In the genomic region with DNA sequence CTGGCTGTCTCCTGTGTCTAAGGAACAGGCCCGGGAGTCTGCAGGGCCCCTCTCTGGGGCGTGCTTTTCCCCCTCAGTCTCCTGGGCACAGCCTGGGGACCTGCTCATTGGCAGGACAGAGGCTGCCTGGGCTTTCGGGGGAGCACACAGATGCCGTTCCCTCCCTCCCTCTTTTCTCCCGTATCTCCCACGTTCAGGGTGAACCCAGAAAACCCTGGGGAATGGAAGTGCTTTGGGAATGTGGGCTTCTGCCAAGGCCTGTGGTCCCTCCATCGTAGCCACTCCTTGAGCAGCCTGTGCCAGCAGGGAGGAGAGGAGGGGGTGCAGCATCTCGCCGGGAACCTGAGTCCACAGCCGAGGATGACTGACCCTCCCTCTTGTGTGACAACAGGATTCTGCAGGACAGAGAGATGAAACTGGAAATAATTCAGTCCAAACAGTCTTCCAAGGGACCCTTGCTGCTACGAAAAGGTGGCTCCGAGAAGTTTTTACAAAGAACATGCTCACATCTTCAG, we compare ENCODE assay signal across 21 cellular contexts. TPM values are rescaled to one million over a fixed set of nuclear protein-coding genes. Genes with fewer than 3 reads are reported as not detected.
DNase-seq lines count a peak whose midpoint lies in the region; ATAC-seq, FAIRE-seq and TF ChIP-seq lines count a peak whose summit lies in the region.
"Had no signal": no experiment of that assay in that cellular context is flagged by ENCODE, and none has a peak within 500 bp of the region (broad histone marks: within the 10 kb centered on the region; RNA-seq: fewer than 3 reads in every experiment).

No MANE protein-coding gene starts in this region.

- no peak overlapping the region for H3K4me3 Mint-ChIP-seq in activated CD8-positive, alpha-beta memory T cell treated with anti-CD3 and anti-CD28 coated beads, Interleukin-2, amount 10 ng/mL, durations not matched to agents 7 days and 5 days
- H3K4me3 Mint-ChIP-seq in naive thymus-derived CD8-positive, alpha-beta T cell = no peak overlapping the region

- POLR2A ChIA-PET in GM12878 (lab: Charles Lee) = no interaction called here
- POLR2A ChIA-PET in naive thymus-derived CD8-positive, alpha-beta T cell (lab: Charles Lee) = no interaction called here

- intact Hi-C loops in GM12878 (cut with micrococcal nuclease; ENCODE audit: unreplicated experiment) (no loop called here), posterior vena cava (cut with DNase I) (loop anchor here (5.0 to 10.0 kb wide), 2 partner anchors 62 to 155 kb away; no protein-coding TSS in a partner anchor)

- peaks cover 2% of the 10 kb centered on the region for H3K79me2 ChIP-seq in GM12878 (ENCODE audit: control insufficient read depth, insufficient read depth, low read length)

- no peak for TF ChIP-seq RAD21 in GM12878 (IDR thresholded peaks at IDR 0.05; ENCODE audit: insufficient read depth, low read depth, low read length)

- SMC1A ChIA-PET in GM12878 (lab: Charles Lee; ENCODE audit: uncharacterized antibody, unreplicated experiment) = no interaction called here

- RAD21 ChIA-PET in GM12878 (lab: Charles Lee; ENCODE audit: unreplicated experiment) = no interaction called here

- peaks cover 33 to 39% of the 10 kb centered on the region in 2 experiments for H3K36me3 ChIP-seq in GM12878 (ENCODE audit: control insufficient read depth in 2 of 2, insufficient read depth in 2 of 2, low read length in 1 of 2)

- TF ChIP-seq EP300 in GM12878 (IDR thresholded peaks at IDR 0.05; ENCODE audit: borderline replicate concordance in 1 of 2, control insufficient read depth in 1 of 2, low read depth in 2 of 2, low read length in 2 of 2) = no peak

- H4K20me1 ChIP-seq in GM12878 (ENCODE audit: control insufficient read depth, insufficient read depth) = no peaks in the 10 kb centered on the region; the same call in 1 of the 2 replicates

- TF ChIP-seq POLR2A in GM18951 (IDR thresholded peaks at IDR 0.05; ENCODE audit: extremely low read depth, insufficient read depth, insufficient read length) (peak; percentile 8), GM12878 (IDR thresholded peaks at IDR 0.05; ENCODE audit: low read depth, low read length) (0 out of 2 replicates have a peak, but pooled peaks have one; percentile 21)

- H3K27ac Mint-ChIP-seq in activated CD8-positive, alpha-beta memory T cell treated with anti-CD3 and anti-CD28 coated beads, Interleukin-2, amount 10 ng/mL, durations not matched to agents 7 days and 5 days = peak overlapping the region; percentile 48
- peak overlapping the region in 3 of 10 donors; percentile 28 to 36 (median 34) for H3K27ac Mint-ChIP-seq in naive thymus-derived CD8-positive, alpha-beta T cell

- H2AFZ ChIP-seq in GM12878 (ENCODE audit: control insufficient read depth, low read depth, low read length) = no peak overlapping the region
- H2AFZ ChIP-seq: GM23248 had no signal

- TF ChIP-seq CTCF in GM12878 (IDR thresholded peaks at IDR 0.05 in 2 of 3, conservative IDR thresholded peaks at IDR 0.05 in 1 of 3; ENCODE audit: control insufficient read depth in 2 of 3, extremely low read depth in 1 of 3, insufficient read depth in 1 of 3, low read depth in 3 of 3, low read length in 3 of 3) = no peak

- no peak overlapping the region for H3K4me3 ChIP-seq in GM12878
- H3K4me3 ChIP-seq: BLaER1, GM23248 had no signal

- H3K4me1 ChIP-seq in GM12878 (ENCODE audit: control insufficient read depth, insufficient read depth, low read length) = no peaks in the 10 kb centered on the region
- H3K4me1 ChIP-seq: BLaER1 had no signal

- CTCF ChIA-PET in activated CD8-positive, alpha-beta memory T cell treated with anti-CD3 and anti-CD28 coated beads, Interleukin-2, amount 10 ng/mL, durations not matched to agents 7 days and 5 days (lab: Charles Lee) = no interaction called here
- CTCF ChIA-PET in GM12878 (lab: Yijun Ruan, JAX) = no interaction called here

- no peak for FAIRE-seq in GM12878 (lab: Jason Lieb, UNC)
- FAIRE-seq: GM18507, GM19239 had no signal

- H3K27ac ChIP-seq in GM12878 (ENCODE audit: control insufficient read depth, insufficient read depth) = no peak overlapping the region
- H3K27ac ChIP-seq: BLaER1, GM23248 had no signal

- ATAC-seq in activated CD8-positive, alpha-beta memory T cell treated with anti-CD3 and anti-CD28 coated beads, Interleukin-2, amount 10 ng/mL, durations not matched to agents 7 days and 5 days = no peak
- ATAC-seq in GM12878 (no peak), HG03442 (IDR thresholded peaks at IDR 0.05; ENCODE audit: unreplicated experiment) (no peak)
- ATAC-seq in naive thymus-derived CD8-positive, alpha-beta T cell = no peak
- ATAC-seq: HCT116 had no signal

- H3K27me3 ChIP-seq in GM12878 (replicated peaks in 1 of 2; ENCODE audit: control insufficient read depth in 2 of 2, insufficient read depth in 2 of 2, low read length in 1 of 2) = no peaks in the 10 kb centered on the region
- H3K27me3 ChIP-seq: BLaER1 had no signal

- in situ Hi-C loops in GM18951 (cut with MboI; ENCODE audit: low sequenced_read_pairs, unreplicated experiment) = no loop called here
- in situ Hi-C loops in GM12878 (cut with MboI) = no loop called here

- peaks cover 19% of the 10 kb centered on the region for H3K4me1 Mint-ChIP-seq in activated CD8-positive, alpha-beta memory T cell treated with anti-CD3 and anti-CD28 coated beads, Interleukin-2, amount 10 ng/mL, durations not matched to agents 7 days and 5 days
- H3K4me1 Mint-ChIP-seq in naive thymus-derived CD8-positive, alpha-beta T cell = peaks cover 0 to 12% (median 9%) of the 10 kb centered on the region in 4 donors
- H3K4me1 Mint-ChIP-seq: IgD-negative memory B cell had no signal

- H3K27me3 Mint-ChIP-seq in activated CD8-positive, alpha-beta memory T cell treated with anti-CD3 and anti-CD28 coated beads, Interleukin-2, amount 10 ng/mL, durations not matched to agents 7 days and 5 days = no peaks in the 10 kb centered on the region
- no peaks in the 10 kb centered on the region for H3K27me3 Mint-ChIP-seq in naive thymus-derived CD8-positive, alpha-beta T cell
- H3K27me3 Mint-ChIP-seq: IgD-negative memory B cell had no signal

- no peak overlapping the region for H3K4me2 ChIP-seq in GM12878 (ENCODE audit: control insufficient read depth, insufficient read depth)
- H3K4me2 ChIP-seq: BLaER1 had no signal

- H3K9me3 Mint-ChIP-seq in activated CD8-positive, alpha-beta memory T cell treated with anti-CD3 and anti-CD28 coated beads, Interleukin-2, amount 10 ng/mL, durations not matched to agents 7 days and 5 days (ENCODE audit: low read depth) = peaks cover 2% of the 10 kb centered on the region
- peaks cover 0 to 5% (median 0%) of the 10 kb centered on the region in 9 donors for H3K9me3 Mint-ChIP-seq in naive thymus-derived CD8-positive, alpha-beta T cell
- H3K9me3 Mint-ChIP-seq: IgD-negative memory B cell had no signal

- DNase-seq in activated CD8-positive, alpha-beta memory T cell treated with anti-CD3 and anti-CD28 coated beads, Interleukin-2, amount 10 ng/mL, durations not matched to agents 7 days and 5 days = no peak
- DNase-seq in activated CD8-positive, alpha-beta memory T cell treated with anti-CD3 and anti-CD28 coated beads, Interleukin-2, amount 50 U/mL, for 4 hours = no peak
- no peak for DNase-seq in GM12878 (ENCODE audit: low read depth, low spot score)
- DNase-seq in posterior vena cava (ENCODE audit: low spot score) = peak; percentile 60
- DNase-seq in dedifferentiated amniotic fluid mesenchymal stem cell (ENCODE audit: extremely low spot score) = no peak
- DNase-seq in naive thymus-derived CD8-positive, alpha-beta T cell = no peak
- DNase-seq: 8988T, DMS53, GM23248, MV-4-11, NCI-H1417 treated with DMSO at 0.1 percent for 48 hours, NCI-H2029 treated with DMSO at 0.1 percent for 48 hours, NCI-H510A, SIG-M5 had no signal

- no peaks in the 10 kb centered on the region for H3K9me3 ChIP-seq in GM12878 (replicated peaks; ENCODE audit: control insufficient read depth, insufficient read depth, low read length)
- H3K9me3 ChIP-seq: BLaER1 had no signal

- no TSS peak for BruUV-seq in GM12878 (replicated peaks; lab: Mats Ljungman, UMichigan)

- 97% methylated on average over 12 of the region's 12 CpGs for WGBS in GM12878 (ENCODE audit: insufficient coverage, insufficient replicate concordance, low lambda C conversion rate, missing lambda C conversion rate)

- no peak overlapping the region for H3K9ac ChIP-seq in GM12878 (ENCODE audit: control insufficient read depth, insufficient read depth, low read length)
- H3K9ac ChIP-seq: BLaER1, GM23248 had no signal

- peaks cover 75% of the 10 kb centered on the region for H3K36me3 Mint-ChIP-seq in activated CD8-positive, alpha-beta memory T cell treated with anti-CD3 and anti-CD28 coated beads, Interleukin-2, amount 10 ng/mL, durations not matched to agents 7 days and 5 days
- H3K36me3 Mint-ChIP-seq in naive thymus-derived CD8-positive, alpha-beta T cell = peaks cover 7 to 70% (median 30%) of the 10 kb centered on the region in 3 donors

TF ChIP-seq in GM12878, 131 proteins besides CTCF, POLR2A, EP300 and RAD21 (continues in another document):
- TF ChIP-seq IRF4 (IDR thresholded peaks at IDR 0.05; ENCODE audit: low read depth, low read length) (no peak), ZNF622 (IDR thresholded peaks at IDR 0.05) (no peak), NFYA (IDR thresholded peaks at IDR 0.05; ENCODE audit: borderline replicate concordance, low read depth, low read length) (no peak), PAX5 (IDR thresholded peaks at IDR 0.05; ENCODE audit: borderline replicate concordance, low read depth, low read length) (no peak)

RNA-seq across cellular contexts. Expression of gene RNF213, which starts 52.0 kb away (rescaled TPM):
- total RNA-seq in activated CD8-positive, alpha-beta memory T cell treated with anti-CD3 and anti-CD28 coated beads, Interleukin-2, amount 10 ng/mL, durations not matched to agents 7 days and 5 days = 1,000 to 10,000 TPM in 1 of 2 experiments, 100 to 1,000 TPM in 1; 597 to 1,208 TPM
- total RNA-seq in GM12878 (2013; cell fraction: nucleolus; rRNA removed) = 595 and 707 TPM in 2 replicates
- 84.7 and 105 TPM in 2 replicates for total RNA-seq in GM12878 (2014; rRNA removed)
- 54.8 and 60.3 TPM in 2 replicates for total RNA-seq in GM12878 (2014; rRNA removed; fragmentation: Illumina TruSeq; extraction: Trizol)
- total RNA-seq in GM12878 (2021) = 129 and 145 TPM in 2 replicates
- polyA plus RNA-seq in GM12878 (2011; ENCODE audit: low read depth) = 66.3 TPM
- polyA plus RNA-seq in GM12878 (2011; rRNA removed) = 58.2 and 76.8 TPM in 2 replicates
- 51.9 and 56.6 TPM in 2 replicates for polyA plus RNA-seq in GM12878 (2011; cell fraction: cytosol; rRNA removed)
- polyA plus RNA-seq in GM12878 (2011; cell fraction: nucleus; rRNA removed) = 460 and 635 TPM in 2 replicates
- 82.0 and 104 TPM in 2 replicates for polyA plus RNA-seq in GM12878 (2012)
- 97.1 and 113 TPM in 2 replicates for polyA plus RNA-seq in GM12878 (2014; fragmentation: Illumina TruSeq; extraction: Trizol)
- 10 to 100 TPM; 18.6 to 23.6 TPM for polyA plus RNA-seq in GM12878 (2014; fragmentation: Nextera tagmentation; extraction: Ambion mirVana)
- polyA plus RNA-seq in GM12878 (2014; rRNA removed) = 79.3 and 95.1 TPM in 2 replicates
- polyA plus RNA-seq in GM12878 (2016; fragmentation: Nextera tagmentation; extraction: Ambion mirVana) = 10 to 100 TPM; 52.4 to 53.6 TPM
- polyA minus RNA-seq in GM12878 (2011; rRNA and poly(A)+ RNA removed) = 191 and 202 TPM in 2 replicates
- polyA minus RNA-seq in GM12878 (2011; cell fraction: cytosol; rRNA and poly(A)+ RNA removed) = 72.8 and 86.2 TPM in 2 replicates
- polyA minus RNA-seq in GM12878 (2011; cell fraction: nucleus; rRNA and poly(A)+ RNA removed) = 196 and 291 TPM in 2 replicates
- total RNA-seq in posterior vena cava = 10 to 100 TPM; 98.8 to 99.3 TPM
- 100 to 1,000 TPM; 323 to 328 TPM for total RNA-seq in naive thymus-derived CD8-positive, alpha-beta T cell
- 10 to 100 TPM; 27.1 to 52.2 (median 39.1) TPM for polyA plus RNA-seq in naive thymus-derived CD8-positive, alpha-beta T cell
